ENCODE assay signal across 8 cellular contexts in the genomic region with DNA sequence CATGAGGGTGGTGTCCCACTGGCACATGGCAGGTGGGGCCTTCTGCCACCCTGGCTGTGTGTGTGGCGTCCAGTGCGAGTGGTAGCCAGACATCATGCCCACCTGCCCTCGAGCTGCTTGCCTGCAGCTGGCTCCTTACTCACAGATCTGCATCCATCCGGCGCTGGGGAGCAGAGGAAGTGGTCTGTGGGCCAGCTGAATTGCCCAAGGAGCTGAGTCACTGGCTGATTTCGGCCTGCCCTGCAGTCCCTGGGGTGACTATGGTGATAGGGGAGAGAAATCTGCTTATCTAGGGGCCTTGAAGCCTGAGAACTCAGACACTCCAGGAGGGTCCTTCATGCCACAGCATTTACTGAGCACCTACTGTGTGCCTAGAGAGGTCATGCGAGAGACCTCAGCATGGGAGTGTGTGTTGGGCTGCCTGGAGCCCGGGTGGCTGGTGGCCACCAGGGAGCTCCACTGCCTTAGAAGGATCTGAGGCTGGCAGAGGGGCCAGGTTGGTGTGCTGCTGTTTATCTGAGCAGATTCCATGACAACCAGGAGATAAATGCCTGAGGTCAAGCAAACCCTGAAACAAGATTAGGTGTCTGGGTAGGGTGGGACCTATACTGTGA. TPM values are rescaled to one million over a fixed set of nuclear protein-coding genes. Genes with fewer than 3 reads are reported as not detected.
A peak's percentile ranks its signal among the peaks of the same experiment; 100 is the strongest.
DNase-seq lines count a peak whose midpoint lies in the region; ATAC-seq and TF ChIP-seq lines count a peak whose summit lies in the region.

No MANE protein-coding gene starts in this region.

- H3K4me2 ChIP-seq in GM23338: no peak overlapping the region
- H3K4me2 ChIP-seq in MM.1S (ENCODE audit: low read depth, low read length): peak overlapping the region; percentile 82

- H3K9ac ChIP-seq in MM.1S (ENCODE audit: low read length): peak overlapping the region; percentile 93

- DNase-seq in GM03348 (ENCODE audit: low spot score): peak; percentile 91
- peak; percentile 73 for DNase-seq in GM23338 (ENCODE audit: low spot score)
- DNase-seq in MM.1S: peak; percentile 81
- DNase-seq in activated CD4-positive, alpha-beta T cell treated with anti-CD3 and anti-CD28 coated beads for 1 hour: peak; percentile 29
- peak; percentile 91 for DNase-seq in dermis blood vessel endothelial cell
- DNase-seq in substantia nigra (lab: John Stamatoyannopoulos, UW): peak in 10 of 49 donors; percentile 3 to 64 (median 24)

- H3K27me3 Mint-ChIP-seq in GM23338 (ENCODE audit: insufficient read depth, low read depth, poor library complexity): peaks cover under 1% of the 10 kb centered on the region

- H3K9me2 ChIP-seq in GM23338 (ENCODE audit: insufficient read depth) (no peaks in the 10 kb centered on the region), MM.1S (replicated peaks; ENCODE audit: insufficient read depth, low read length) (no peaks in the 10 kb centered on the region)

- peak; percentile 89 for ATAC-seq in GM23338
- no peak for ATAC-seq in GM21526 (IDR thresholded peaks at IDR 0.05; ENCODE audit: low FRiP score, unreplicated experiment)

- H4K20me1 ChIP-seq in GM23338 (replicated peaks; ENCODE audit: insufficient read depth) (no peaks in the 10 kb centered on the region), MM.1S (ENCODE audit: insufficient read depth, low read length) (no peaks in the 10 kb centered on the region)

- H3K36me3 ChIP-seq in GM23338 (ENCODE audit: insufficient read depth) (no peaks in the 10 kb centered on the region), MM.1S (replicated peaks; ENCODE audit: insufficient read depth, low read length) (no peaks in the 10 kb centered on the region), mesodermal cell (ENCODE audit: control insufficient read depth, insufficient read depth, low read length) (no peaks in the 10 kb centered on the region)

- H3K27me3 ChIP-seq in GM23338 (ENCODE audit: insufficient read depth) (no peaks in the 10 kb centered on the region), MM.1S (replicated peaks; ENCODE audit: insufficient read depth, low read length) (no peaks in the 10 kb centered on the region)

- H3K79me2 ChIP-seq in GM23338 (replicated peaks; ENCODE audit: insufficient read depth): no peaks in the 10 kb centered on the region
- peaks cover 99% of the 10 kb centered on the region for H3K79me2 ChIP-seq in MM.1S (ENCODE audit: low read length)

- H3K27ac Mint-ChIP-seq in GM23338: no peak overlapping the region

- peak overlapping the region; percentile 38 for H2AFZ ChIP-seq in GM23338
- no peak overlapping the region for H2AFZ ChIP-seq in MM.1S (ENCODE audit: low read length)

- 96 to 98% methylated on average over 5 to 8 of the region's 8 CpGs for whole genome bisulfite sequencing in mesodermal cell (ENCODE audit: insufficient coverage in 2 of 2), 2 experiments

- H3K4me1 ChIP-seq in GM23338 (ENCODE audit: insufficient read depth): peaks cover 7% of the 10 kb centered on the region
- peaks cover 98% of the 10 kb centered on the region for H3K4me1 ChIP-seq in MM.1S (ENCODE audit: low read length)
- H3K4me1 ChIP-seq in mesodermal cell (ENCODE audit: control insufficient read depth, insufficient read depth, low read length, poor library complexity, severe bottlenecking): peaks cover 53% of the 10 kb centered on the region

- H3K4me3 Mint-ChIP-seq in GM23338: no peak overlapping the region

- H3F3A ChIP-seq in GM23338 (replicated peaks; ENCODE audit: low read depth) (no peaks in the 10 kb centered on the region), MM.1S (ENCODE audit: insufficient read depth, low read length) (peaks cover 84% of the 10 kb centered on the region)

- 0 out of 2 replicates have a peak overlapping the region, but pooled peaks have one; percentile 4 for H3K27ac ChIP-seq in GM23338 (ENCODE audit: low read depth)
- H3K27ac ChIP-seq in MM.1S (ENCODE audit: low read length): peak overlapping the region; percentile 98
- H3K27ac ChIP-seq in mesodermal cell (ENCODE audit: low read depth, low read length, severe bottlenecking): peak overlapping the region; percentile 73
- peak overlapping the region; percentile 17 for H3K27ac ChIP-seq in substantia nigra (ENCODE audit: low read depth, low read length, poor library complexity, severe bottlenecking)

- no peaks in the 10 kb centered on the region for H3K9me3 ChIP-seq in MM.1S (replicated peaks; ENCODE audit: insufficient read depth, low read length)
- H3K9me3 ChIP-seq in mesodermal cell (ENCODE audit: control insufficient read depth, low read length): no peaks in the 10 kb centered on the region

- peaks cover 18% of the 10 kb centered on the region for H3K4me1 Mint-ChIP-seq in GM23338

- no peaks in the 10 kb centered on the region for H3K9me3 Mint-ChIP-seq in GM23338

- H3K4me3 ChIP-seq in GM23338: no peak overlapping the region
- H3K4me3 ChIP-seq in MM.1S (ENCODE audit: low read length): peak overlapping the region; percentile 42; the same call in 1 of the 2 replicates
- H3K4me3 ChIP-seq in mesodermal cell (ENCODE audit: extremely low read depth, insufficient read depth, low read length, poor library complexity, severe bottlenecking): no peak overlapping the region

- no peaks in the 10 kb centered on the region for H3K36me3 Mint-ChIP-seq in GM23338 (ENCODE audit: low read depth)

- peak; percentile 33 to 62; a peak in 3 of 4 replicates for TF ChIP-seq CTCF in GM23338 (conservative IDR thresholded peaks at IDR 0.05; ENCODE audit: low read depth in 2 of 2)
- TF ChIP-seq CTCF in MM.1S (IDR thresholded peaks at IDR 0.05; ENCODE audit: low read length): peak; percentile 82

TF ChIP-seq in GM23338, 12 proteins besides CTCF, POLR2A, EP300 and RAD21 (continues in another document):
- TF ChIP-seq JUNB (IDR thresholded peaks at IDR 0.05; ENCODE audit: unreplicated experiment): no peak
- TF ChIP-seq ZNF331 (CRISPR knock-in tag; IDR thresholded peaks at IDR 0.05; ENCODE audit: low read depth): no peak
- TF ChIP-seq ZNF114 (CRISPR knock-in tag; IDR thresholded peaks at IDR 0.05): no peak
- TF ChIP-seq POLR2AphosphoS5 (IDR thresholded peaks at IDR 0.05; ENCODE audit: low read depth): no peak
- no peak for TF ChIP-seq CREB1 (CRISPR knock-in tag; IDR thresholded peaks at IDR 0.05; ENCODE audit: low read depth)
- TF ChIP-seq, protein P1, sequence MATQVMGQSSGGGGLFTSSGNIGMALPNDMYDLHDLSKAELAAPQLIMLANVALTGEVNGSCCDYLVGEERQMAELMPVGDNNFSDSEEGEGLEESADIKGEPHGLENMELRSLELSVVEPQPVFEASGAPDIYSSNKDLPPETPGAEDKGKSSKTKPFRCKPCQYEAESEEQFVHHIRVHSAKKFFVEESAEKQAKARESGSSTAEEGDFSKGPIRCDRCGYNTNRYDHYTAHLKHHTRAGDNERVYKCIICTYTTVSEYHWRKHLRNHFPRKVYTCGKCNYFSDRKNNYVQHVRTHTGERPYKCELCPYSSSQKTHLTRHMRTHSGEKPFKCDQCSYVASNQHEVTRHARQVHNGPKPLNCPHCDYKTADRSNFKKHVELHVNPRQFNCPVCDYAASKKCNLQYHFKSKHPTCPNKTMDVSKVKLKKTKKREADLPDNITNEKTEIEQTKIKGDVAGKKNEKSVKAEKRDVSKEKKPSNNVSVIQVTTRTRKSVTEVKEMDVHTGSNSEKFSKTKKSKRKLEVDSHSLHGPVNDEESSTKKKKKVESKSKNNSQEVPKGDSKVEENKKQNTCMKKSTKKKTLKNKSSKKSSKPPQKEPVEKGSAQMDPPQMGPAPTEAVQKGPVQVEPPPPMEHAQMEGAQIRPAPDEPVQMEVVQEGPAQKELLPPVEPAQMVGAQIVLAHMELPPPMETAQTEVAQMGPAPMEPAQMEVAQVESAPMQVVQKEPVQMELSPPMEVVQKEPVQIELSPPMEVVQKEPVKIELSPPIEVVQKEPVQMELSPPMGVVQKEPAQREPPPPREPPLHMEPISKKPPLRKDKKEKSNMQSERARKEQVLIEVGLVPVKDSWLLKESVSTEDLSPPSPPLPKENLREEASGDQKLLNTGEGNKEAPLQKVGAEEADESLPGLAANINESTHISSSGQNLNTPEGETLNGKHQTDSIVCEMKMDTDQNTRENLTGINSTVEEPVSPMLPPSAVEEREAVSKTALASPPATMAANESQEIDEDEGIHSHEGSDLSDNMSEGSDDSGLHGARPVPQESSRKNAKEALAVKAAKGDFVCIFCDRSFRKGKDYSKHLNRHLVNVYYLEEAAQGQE (IDR thresholded peaks at IDR 0.05; ENCODE audit: unreplicated experiment): no peak
- TF ChIP-seq STAT1 (IDR thresholded peaks at IDR 0.05; ENCODE audit: unreplicated experiment): no peak
- no peak for TF ChIP-seq EZH2phosphoT487 (IDR thresholded peaks at IDR 0.05; ENCODE audit: unreplicated experiment)

RNA-seq across cellular contexts. Expression of a gene that starts 57.1 kb away (rescaled TPM):
- total RNA-seq in GM23338 (2014; rRNA removed; shearing (Covaris generic)): 2.4 and 4.8 TPM in 2 replicates
- 1.7 and 1.9 TPM in 2 replicates for polyA plus RNA-seq in GM23338 (2016; fragmentation: Nextera tagmentation; extraction: Ambion mirVana)
- 3.8 and 4.8 TPM in 2 replicates for total RNA-seq in dermis blood vessel endothelial cell
- 1.5 TPM for polyA plus RNA-seq in mesodermal cell (2013, experiment 1 of 2)
- polyA plus RNA-seq in mesodermal cell (2013, experiment 2 of 2): 1.2 TPM

Comparison
In these comparisons a context has a peak if more than half of its experiments do, and no peak if none do; other contexts are left out.
1. H3K27ac ChIP-seq: peak in every context shown above with its lines; median percentile 98 in MM.1S; 73 in mesodermal cell; 17 in substantia nigra; 4 in GM23338.